12 cellular contexts compared by ENCODE assay signal in genomic region chr10:114715171-114715670, GRCh38. TPM values are rescaled to one million over a fixed set of nuclear protein-coding genes. Genes with fewer than 3 reads are reported as not detected.
DNase-seq lines count a peak whose midpoint lies in the region; ATAC-seq and TF ChIP-seq lines count a peak whose summit lies in the region.
"Had no signal": no experiment of that assay in that cellular context is flagged by ENCODE, and none has a peak within 500 bp of the region (broad histone marks: within the 10 kb centered on the region; RNA-seq: fewer than 3 reads in every experiment).

No MANE protein-coding gene starts in this region.

- no peak overlapping the region for H3K27ac Mint-ChIP-seq in Caco-2 (ENCODE audit: unreplicated experiment)
- H3K27ac Mint-ChIP-seq: CD4-positive, CD25-positive, alpha-beta regulatory T cell; stimulated activated naive CD8-positive, alpha-beta T cell treated with anti-CD3 and anti-CD28 coated beads, Interleukin-15, amount 100 ng/mL, for 72 hours had no signal

- 12 to 17% (median 15%) methylated on average over 7 of the region's 7 CpGs for whole genome bisulfite sequencing in psoas muscle, 3 donors

- ATAC-seq in psoas muscle (peak in 1 of 4 donors; percentile 49), HG02763 (IDR thresholded peaks at IDR 0.05; ENCODE audit: unreplicated experiment) (no peak), HG03135 (IDR thresholded peaks at IDR 0.05; ENCODE audit: unreplicated experiment) (no peak)
- ATAC-seq: stimulated activated naive CD8-positive, alpha-beta T cell treated with anti-CD3 and anti-CD28 coated beads, Interleukin-15, amount 100 ng/mL, for 72 hours had no signal

- H3K27ac ChIP-seq in SJSA1 (peak overlapping the region; percentile 51), psoas muscle (peak overlapping the region; percentile 53)

- no peaks in the 10 kb centered on the region for H3K36me3 Mint-ChIP-seq in Caco-2 (ENCODE audit: insufficient read depth, unreplicated experiment)
- H3K36me3 Mint-ChIP-seq: CD4-positive, CD25-positive, alpha-beta regulatory T cell had no signal

- H3K4me3 Mint-ChIP-seq in Caco-2 (ENCODE audit: unreplicated experiment) = no peak overlapping the region
- H3K4me3 Mint-ChIP-seq: CD4-positive, CD25-positive, alpha-beta regulatory T cell; stimulated activated naive CD8-positive, alpha-beta T cell treated with anti-CD3 and anti-CD28 coated beads, Interleukin-15, amount 100 ng/mL, for 72 hours had no signal

- no peaks in the 10 kb centered on the region for H3K4me1 Mint-ChIP-seq in Caco-2 (ENCODE audit: low read depth, unreplicated experiment)
- H3K4me1 Mint-ChIP-seq: stimulated activated naive CD8-positive, alpha-beta T cell treated with anti-CD3 and anti-CD28 coated beads, Interleukin-15, amount 100 ng/mL, for 72 hours had no signal

- DNase-seq in BJ (ENCODE audit: low read depth) (peak; percentile 36), SJSA1 (ENCODE audit: low read depth in 1 of 2, low spot score in 2 of 2) (peak in 1 of 2 experiments; percentile 49), fibroblast of peridontal ligament (ENCODE audit: extremely low read depth) (peak; percentile 78), psoas muscle (no peak), Caco-2 (no peak), NCI-H2196 (lab: John Stamatoyannopoulos, UW; ENCODE audit: unreplicated experiment) (no peak)
- DNase-seq: CD4-positive, CD25-positive, alpha-beta regulatory T cell; stimulated activated CD4-positive, alpha-beta T cell treated with anti-CD3 and anti-CD28 coated beads, Interleukin-4, amount 100 ng/mL, for 1 hour; stimulated activated naive CD8-positive, alpha-beta T cell treated with anti-CD3 and anti-CD28 coated beads, Interleukin-15, amount 100 ng/mL, for 72 hours had no signal

- intact Hi-C loops in psoas muscle (cut with DNase I) = loop anchor here in 1 of 2 donors (5.0 kb wide), 1 partner anchor 52 kb away; no protein-coding TSS in a partner anchor
- intact Hi-C loops in Caco-2 (cut with micrococcal nuclease; ENCODE audit: unreplicated experiment) = no loop called here

- no peak for TF ChIP-seq CTCF in BJ (IDR thresholded peaks at IDR 0.05; ENCODE audit: insufficient read depth, low read depth, low read length)
- no peak for TF ChIP-seq CTCF in psoas muscle (IDR thresholded peaks at IDR 0.05)
- no peak for TF ChIP-seq CTCF in Caco-2 (IDR thresholded peaks at IDR 0.05; ENCODE audit: insufficient read depth in 1 of 2, low read depth in 1 of 2, low read length in 1 of 2, severe bottlenecking in 1 of 2, unreplicated experiment in 1 of 2)

- H3K4me1 ChIP-seq in SJSA1 (replicated peaks) (peaks cover 31% of the 10 kb centered on the region), psoas muscle (peaks cover 17% of the 10 kb centered on the region), Caco-2 (no peaks in the 10 kb centered on the region)
- H3K4me1 ChIP-seq: HAP-1 had no signal

- BruUV-seq in Caco-2 (replicated peaks; lab: Mats Ljungman, UMichigan) = no TSS peak

- CTCF ChIA-PET in BJ (lab: Yijun Ruan, JAX) (no interaction called here), Caco-2 (lab: Charles Lee) (no interaction called here)

- H3K4me3 ChIP-seq in BJ (ENCODE audit: low read depth, low read length) = no peak overlapping the region
- H3K4me3 ChIP-seq in SJSA1 = no peak overlapping the region
- no peak overlapping the region for H3K4me3 ChIP-seq in psoas muscle
- H3K4me3 ChIP-seq in Caco-2 (ENCODE audit: low read depth, low read length) = no peak overlapping the region
- H3K4me3 ChIP-seq: HAP-1 had no signal

- POLR2A ChIA-PET in BJ (lab: Charles Lee) (no interaction called here), Caco-2 (lab: Charles Lee) (no interaction called here)

- H3K27me3 Mint-ChIP-seq in Caco-2 (ENCODE audit: insufficient read depth, unreplicated experiment) = peaks cover 4% of the 10 kb centered on the region
- H3K27me3 Mint-ChIP-seq: CD4-positive, CD25-positive, alpha-beta regulatory T cell had no signal

- no peaks in the 10 kb centered on the region for H3K9me3 ChIP-seq in SJSA1 (replicated peaks)
- H3K9me3 ChIP-seq in psoas muscle = no peaks in the 10 kb centered on the region
- 0 out of 2 replicates have a peak, but pooled peaks cover 2% of the 10 kb centered on the region for H3K9me3 ChIP-seq in Caco-2
- H3K9me3 ChIP-seq: HAP-1 had no signal

- H3K9me3 Mint-ChIP-seq in Caco-2 (ENCODE audit: unreplicated experiment) = no peaks in the 10 kb centered on the region
- H3K9me3 Mint-ChIP-seq: stimulated activated naive CD8-positive, alpha-beta T cell treated with anti-CD3 and anti-CD28 coated beads, Interleukin-15, amount 100 ng/mL, for 72 hours had no signal

- H3K27me3 ChIP-seq in BJ (ENCODE audit: control insufficient read depth, insufficient read depth, low read length) = no peaks in the 10 kb centered on the region
- H3K27me3 ChIP-seq in SJSA1 (replicated peaks) = no peaks in the 10 kb centered on the region
- H3K27me3 ChIP-seq in psoas muscle (ENCODE audit: insufficient read depth in 3 of 3, low read length in 2 of 3) = no peaks in the 10 kb centered on the region
- no peaks in the 10 kb centered on the region for H3K27me3 ChIP-seq in Caco-2 (replicated peaks; ENCODE audit: control insufficient read depth, insufficient read depth, low read length)

- H3K36me3 ChIP-seq in BJ (ENCODE audit: control insufficient read depth, insufficient read depth, low read length) (no peaks in the 10 kb centered on the region), SJSA1 (no peaks in the 10 kb centered on the region), psoas muscle (ENCODE audit: insufficient read depth in 1 of 2, low read depth in 1 of 2) (no peaks in the 10 kb centered on the region), Caco-2 (ENCODE audit: control insufficient read depth, insufficient read depth, low read length) (no peaks in the 10 kb centered on the region)
- H3K36me3 ChIP-seq: HAP-1 had no signal

RNA-seq across cellular contexts. Expression of gene ABLIM1, which starts 57.1 kb away (rescaled TPM):
- polyA plus RNA-seq in BJ (2011; rRNA removed) = 13.3 and 14.4 TPM in 2 replicates
- 16.2 and 29.5 TPM in 2 replicates for polyA minus RNA-seq in BJ (2011; rRNA and poly(A)+ RNA removed)
- 5.4 and 10.4 TPM in 2 replicates for total RNA-seq in SJSA1 (2014; rRNA removed; shearing (Covaris generic))
- total RNA-seq in psoas muscle = 100 to 1,000 TPM in 2 of 4 donors, 10 to 100 TPM in 2; 21.8 to 183 (median 66.8) TPM
- 10 to 100 TPM; 15.4 to 17.2 (median 16.5) TPM for polyA plus RNA-seq in psoas muscle
- total RNA-seq in Caco-2 (2022) = 71.7 and 79.3 TPM in 2 replicates

Comparison
In these comparisons a context has a peak if more than half of its experiments do, and no peak if none do; other contexts are left out.
1. DNase-seq: peak in BJ (single experiment) and fibroblast of peridontal ligament (single experiment); none in psoas muscle (0 of 2), Caco-2 (0 of 2) and NCI-H2196 (single experiment).